10 cellular contexts compared by ENCODE assay signal in genomic region chr11:47178305-47178704, GRCh38. TPM values are rescaled to one million over a fixed set of nuclear protein-coding genes. Genes with fewer than 3 reads are reported as not detected.
DNase-seq lines count a peak whose midpoint lies in the region; ATAC-seq and TF ChIP-seq lines count a peak whose summit lies in the region.
"Had no signal": no experiment of that assay in that cellular context is flagged by ENCODE, and none has a peak within 500 bp of the region (broad histone marks: within the 10 kb centered on the region; RNA-seq: fewer than 3 reads in every experiment).

No MANE protein-coding gene starts in this region.

- peaks cover under 1% of the 10 kb centered on the region for H3K27me3 Mint-ChIP-seq in activated naive CD4-positive, alpha-beta T cell treated with anti-CD3 and anti-CD28 coated beads, Interleukin-2, amount 10 ng/mL, durations not matched to agents 7 days and 5 days
- peaks cover 0 to 19% (median under 1%) of the 10 kb centered on the region in 5 donors for H3K27me3 Mint-ChIP-seq in naive thymus-derived CD8-positive, alpha-beta T cell

- CTCF ChIA-PET in activated naive CD4-positive, alpha-beta T cell treated with anti-CD3 and anti-CD28 coated beads, Interleukin-2, amount 10 ng/mL, durations not matched to agents 7 days and 5 days (lab: Charles Lee), result interaction anchor here (0.6 to 3.4 kb wide), 18 partner anchors 36 to 444 kb away, joined by 3 to 32 read pairs (median 4); partner anchors contain the start of genes ACP2 and DDB2

- H3K9me3 ChIP-seq in breast epithelium (no peaks in the 10 kb centered on the region), tibial nerve (no peaks in the 10 kb centered on the region)

- POLR2A ChIA-PET in naive thymus-derived CD8-positive, alpha-beta T cell (lab: Charles Lee), result interaction anchor here (1.0 to 6.6 kb wide), 12 partner anchors 9 to 242 kb away, joined by 3 to 59 read pairs (median 6); partner anchors contain the start of genes ACP2, CSTPP1, DDB2 and MADD

- H3K4me1 ChIP-seq in breast epithelium (peaks cover 2 to 18% of the 10 kb centered on the region in 2 donors), tibial nerve (peaks cover 3 to 69% (median 20%) of the 10 kb centered on the region in 4 donors)

- H3K4me1 Mint-ChIP-seq in activated naive CD4-positive, alpha-beta T cell treated with anti-CD3 and anti-CD28 coated beads, Interleukin-2, amount 10 ng/mL, durations not matched to agents 7 days and 5 days, result peaks cover 39% of the 10 kb centered on the region
- H3K4me1 Mint-ChIP-seq in naive thymus-derived CD8-positive, alpha-beta T cell, result peaks cover 16 to 41% (median 38%) of the 10 kb centered on the region in 4 donors

- TF ChIP-seq POLR2A in breast epithelium (IDR thresholded peaks at IDR 0.05) (no peak), tibial nerve (IDR thresholded peaks at IDR 0.05) (no peak)

- no peak for DNase-seq in activated naive CD4-positive, alpha-beta T cell treated with anti-CD3 and anti-CD28 coated beads, Interleukin-2, amount 10 ng/mL, durations not matched to agents 7 days and 5 days
- no peak for DNase-seq in activated naive CD4-positive, alpha-beta T cell treated with anti-CD3 and anti-CD28 coated beads, Interleukin-2, amount 50 U/mL, for 16 hours
- DNase-seq in breast epithelium (ENCODE audit: low spot score in 2 of 2) (no peak), tibial nerve (ENCODE audit: low spot score in 2 of 2) (no peak)
- no peak for DNase-seq in naive thymus-derived CD8-positive, alpha-beta T cell
- DNase-seq: NCI-H2029 had no signal

- intact Hi-C loops in breast epithelium (cut with DNase I; ENCODE audit: low total_unique reads), result no loop called here

- ATAC-seq in naive thymus-derived CD8-positive, alpha-beta T cell, result no peak
- no peak for ATAC-seq in GM19397 (IDR thresholded peaks at IDR 0.05; ENCODE audit: unreplicated experiment)
- no peak for ATAC-seq in GM21390 (IDR thresholded peaks at IDR 0.05; ENCODE audit: unreplicated experiment)
- no peak for ATAC-seq in GM19023 (IDR thresholded peaks at IDR 0.05; ENCODE audit: unreplicated experiment)

- H3K27ac ChIP-seq in breast epithelium (peak overlapping the region; percentile 98 to 99), tibial nerve (peak overlapping the region; percentile 97 to 100 (median 98))

- H3K27ac Mint-ChIP-seq in activated naive CD4-positive, alpha-beta T cell treated with anti-CD3 and anti-CD28 coated beads, Interleukin-2, amount 10 ng/mL, durations not matched to agents 7 days and 5 days, result peak overlapping the region; percentile 100
- H3K27ac Mint-ChIP-seq in naive thymus-derived CD8-positive, alpha-beta T cell, result peak overlapping the region in 6 of 10 donors; percentile 38 to 100 (median 98)

- no peaks in the 10 kb centered on the region for H3K9me3 Mint-ChIP-seq in activated naive CD4-positive, alpha-beta T cell treated with anti-CD3 and anti-CD28 coated beads, Interleukin-2, amount 10 ng/mL, durations not matched to agents 7 days and 5 days
- H3K9me3 Mint-ChIP-seq in naive thymus-derived CD8-positive, alpha-beta T cell, result no peaks in the 10 kb centered on the region
- H3K9me3 Mint-ChIP-seq: brain had no signal

- H3K27me3 ChIP-seq in breast epithelium, result no peaks in the 10 kb centered on the region
- no peaks in the 10 kb centered on the region for H3K27me3 ChIP-seq in tibial nerve

- peaks cover 10% of the 10 kb centered on the region for H3K36me3 Mint-ChIP-seq in activated naive CD4-positive, alpha-beta T cell treated with anti-CD3 and anti-CD28 coated beads, Interleukin-2, amount 10 ng/mL, durations not matched to agents 7 days and 5 days
- peaks cover 0 to 10% (median 0%) of the 10 kb centered on the region in 3 donors for H3K36me3 Mint-ChIP-seq in naive thymus-derived CD8-positive, alpha-beta T cell

- WGBS in tibial nerve, 2 donors, result 80 to 85% methylated on average over 7 to 11 of the region's 11 CpGs

- no peaks in the 10 kb centered on the region for H3K36me3 ChIP-seq in breast epithelium
- H3K36me3 ChIP-seq in tibial nerve, result peaks cover 0 to 57% (median 0%) of the 10 kb centered on the region in 3 donors

- H3K4me3 Mint-ChIP-seq in activated naive CD4-positive, alpha-beta T cell treated with anti-CD3 and anti-CD28 coated beads, Interleukin-2, amount 10 ng/mL, durations not matched to agents 7 days and 5 days, result no peak overlapping the region
- peak overlapping the region in 1 of 10 donors; percentile 34 for H3K4me3 Mint-ChIP-seq in naive thymus-derived CD8-positive, alpha-beta T cell

- TF ChIP-seq EP300 in tibial nerve (IDR thresholded peaks at IDR 0.05), result no peak

- no peak for TF ChIP-seq CTCF in breast epithelium (IDR thresholded peaks at IDR 0.05)
- TF ChIP-seq CTCF in tibial nerve (IDR thresholded peaks at IDR 0.05), result no peak

- H3K4me3 ChIP-seq in breast epithelium (no peak overlapping the region), tibial nerve (no peak overlapping the region)

RNA-seq across cellular contexts. Expression of gene ARFGAP2, which starts 1.6 kb away (rescaled TPM):
- total RNA-seq in breast epithelium, result 100 to 1,000 TPM; 139 to 183 (median 175) TPM
- 100 to 1,000 TPM; 166 to 172 TPM for total RNA-seq in naive thymus-derived CD8-positive, alpha-beta T cell
- 100 to 1,000 TPM in 2 of 3 donors, 10 to 100 TPM in 1; 97.8 to 111 (median 108) TPM for polyA plus RNA-seq in naive thymus-derived CD8-positive, alpha-beta T cell
- total RNA-seq in tibial nerve, result 100 to 1,000 TPM; 164 to 209 (median 176) TPM

RNA-seq across cellular contexts. Expression of gene PACSIN3, which starts 7.9 kb away (rescaled TPM):
- total RNA-seq in breast epithelium (10 to 100 TPM in 2 of 3 donors, 1 to 10 TPM in 1; 9.9 to 47.3 (median 33.1) TPM), tibial nerve (10 to 100 TPM; 44.8 to 69.0 (median 61.6) TPM)
- total RNA-seq in naive thymus-derived CD8-positive, alpha-beta T cell, result under 1 TPM in 1 of 2 experiments, not detected in 1; 0.80 TPM
- polyA plus RNA-seq in naive thymus-derived CD8-positive, alpha-beta T cell, result under 1 TPM in 1 of 3 donors, not detected in 2; 0.25 TPM

RNA-seq across cellular contexts. Expression of gene DDB2, which starts 36.5 kb away (rescaled TPM):
- total RNA-seq in breast epithelium (10 to 100 TPM; 31.2 to 44.5 (median 39.3) TPM), tibial nerve (10 to 100 TPM; 43.8 to 82.8 (median 52.4) TPM)
- total RNA-seq in naive thymus-derived CD8-positive, alpha-beta T cell, result 100 to 1,000 TPM in 1 of 2 experiments, 10 to 100 TPM in 1; 98.9 to 101 TPM
- 10 to 100 TPM; 20.7 to 25.4 (median 24.4) TPM for polyA plus RNA-seq in naive thymus-derived CD8-positive, alpha-beta T cell

Comparison
In these comparisons a context has a peak if more than half of its experiments do, and no peak if none do; other contexts are left out.
1. RNA of gene PACSIN3, which starts 7.9 kb away (total RNA-seq): 44.8 to 69.0 TPM in tibial nerve and 9.9 to 47.3 TPM in breast epithelium; 0.80 TPM in naive thymus-derived CD8-positive, alpha-beta T cell; every median in the first group is over 4 times any median in the second.